ENCODE assay signal across 29 cellular contexts in genomic region chr1:59409986-59410385, GRCh38.
DNase-seq lines count a peak whose midpoint lies in the region; ATAC-seq, FAIRE-seq and TF ChIP-seq lines count a peak whose summit lies in the region.
"Had no signal": no experiment of that assay in that cellular context is flagged by ENCODE, and none has a peak within 500 bp of the region (broad histone marks: within the 10 kb centered on the region; RNA-seq: fewer than 3 reads in every experiment).

No MANE protein-coding gene starts in this region.

- H3K36me3 ChIP-seq in right atrium auricular region = no peaks in the 10 kb centered on the region
- H3K36me3 ChIP-seq in BE2C = no peaks in the 10 kb centered on the region
- H3K36me3 ChIP-seq: upper lobe of left lung had no signal

- H3K4me3 ChIP-seq in right atrium auricular region (no peak overlapping the region), BE2C (ENCODE audit: low read depth, low read length) (no peak overlapping the region)
- H3K4me3 ChIP-seq: dorsolateral prefrontal cortex, upper lobe of left lung had no signal

- H3K4me1 ChIP-seq in right atrium auricular region = peaks cover 0 to 4% of the 10 kb centered on the region in 2 donors
- H3K4me1 ChIP-seq in BE2C = no peaks in the 10 kb centered on the region

- TF ChIP-seq POLR2A in GM12892 (IDR thresholded peaks at IDR 0.05; ENCODE audit: low read depth, low read length) = no peak

- H3K27me3 Mint-ChIP-seq in mesothelial cell of epicardium (ENCODE audit: low read depth) = no peaks in the 10 kb centered on the region
- H3K27me3 Mint-ChIP-seq: activated naive CD4-positive, alpha-beta T cell treated with anti-CD3 and anti-CD28 coated beads, Interleukin-2, amount 10 ng/mL, durations not matched to agents 7 days and 5 days; memory B cell; naive B cell had no signal

- H3K9me3 Mint-ChIP-seq in mesothelial cell of epicardium = no peaks in the 10 kb centered on the region
- H3K9me3 Mint-ChIP-seq: activated naive CD4-positive, alpha-beta T cell treated with anti-CD3 and anti-CD28 coated beads, Interleukin-2, amount 10 ng/mL, durations not matched to agents 7 days and 5 days; activated T-cell treated with anti-CD3 and anti-CD28 coated beads, Interleukin-2, amount 50 U/mL, for 4 hours; memory B cell; naive B cell had no signal

- H3K9me3 ChIP-seq in right atrium auricular region (no peaks in the 10 kb centered on the region), BE2C (no peaks in the 10 kb centered on the region)
- H3K9me3 ChIP-seq: upper lobe of left lung had no signal

- no peak overlapping the region for H3K27ac ChIP-seq in right atrium auricular region
- H3K27ac ChIP-seq: C4-2B, dorsolateral prefrontal cortex had no signal

- H3K4me1 Mint-ChIP-seq in mesothelial cell of epicardium = peaks cover 44% of the 10 kb centered on the region
- H3K4me1 Mint-ChIP-seq: activated naive CD4-positive, alpha-beta T cell treated with anti-CD3 and anti-CD28 coated beads, Interleukin-2, amount 10 ng/mL, durations not matched to agents 7 days and 5 days had no signal

- H3K4me3 Mint-ChIP-seq in mesothelial cell of epicardium = no peak overlapping the region
- H3K4me3 Mint-ChIP-seq: activated naive CD4-positive, alpha-beta T cell treated with anti-CD3 and anti-CD28 coated beads, Interleukin-2, amount 10 ng/mL, durations not matched to agents 7 days and 5 days; activated T-cell treated with anti-CD3 and anti-CD28 coated beads, Interleukin-2, amount 50 U/mL, for 4 hours; memory B cell had no signal

- peak; percentile 84 for FAIRE-seq in GM12892 (lab: Jason Lieb, UNC)
- FAIRE-seq: endothelial cell of umbilical vein, GM18507, H1 had no signal

- no peak for TF ChIP-seq CTCF in mesothelial cell of epicardium (IDR thresholded peaks at IDR 0.05; ENCODE audit: unreplicated experiment)
- no peak for TF ChIP-seq CTCF in right atrium auricular region (IDR thresholded peaks at IDR 0.05)
- no peak for TF ChIP-seq CTCF in BE2C (IDR thresholded peaks at IDR 0.05; ENCODE audit: low read depth, low read length)

- ATAC-seq in GM19324 (IDR thresholded peaks at IDR 0.05; ENCODE audit: low FRiP score, unreplicated experiment) = peak; percentile 58
- peak; percentile 58 for ATAC-seq in HG03025 (IDR thresholded peaks at IDR 0.05; ENCODE audit: low FRiP score, unreplicated experiment)
- ATAC-seq in HG03039 (IDR thresholded peaks at IDR 0.05; ENCODE audit: unreplicated experiment) = no peak
- ATAC-seq: activated CD4-positive, CD25-positive, alpha-beta regulatory T cell treated with anti-CD3 and anti-CD28 coated beads, Interleukin-2, amount 50 U/mL, for 24 hours; activated T-cell treated with anti-CD3 and anti-CD28 coated beads, Interleukin-2, amount 50 U/mL, for 4 hours; Right ventricle myocardium inferior had no signal

- H3K27ac Mint-ChIP-seq in mesothelial cell of epicardium = peak overlapping the region; percentile 70
- H3K27ac Mint-ChIP-seq: activated naive CD4-positive, alpha-beta T cell treated with anti-CD3 and anti-CD28 coated beads, Interleukin-2, amount 10 ng/mL, durations not matched to agents 7 days and 5 days; memory B cell had no signal

- H3K36me3 Mint-ChIP-seq in mesothelial cell of epicardium = peaks cover 3% of the 10 kb centered on the region
- H3K36me3 Mint-ChIP-seq: activated naive CD4-positive, alpha-beta T cell treated with anti-CD3 and anti-CD28 coated beads, Interleukin-2, amount 10 ng/mL, durations not matched to agents 7 days and 5 days; naive B cell had no signal

- no peak for DNase-seq in GM12892 (ENCODE audit: insufficient read length)
- no peak for DNase-seq in mesothelial cell of epicardium (ENCODE audit: low spot score in 2 of 2, unreplicated experiment in 2 of 2)
- no peak for DNase-seq in right atrium auricular region (ENCODE audit: low spot score)
- DNase-seq in NCI-H1694 treated with DMSO at 0.1 percent for 48 hours (lab: John Stamatoyannopoulos, UW) = no peak
- DNase-seq in BE2C = no peak
- DNase-seq: activated CD8-positive, alpha-beta memory T cell treated with anti-CD3 and anti-CD28 coated beads for 24 hours; activated naive CD4-positive, alpha-beta T cell treated with anti-CD3 and anti-CD28 coated beads, Interleukin-2, amount 10 ng/mL, durations not matched to agents 7 days and 5 days; activated T-cell treated with anti-CD3 and anti-CD28 coated beads, Interleukin-2, amount 50 U/mL, for 4 hours; anterior cingulate cortex; caudate nucleus; dorsolateral prefrontal cortex; naive B cell; NCI-H1092 treated with DMSO at 0.1 percent for 48 hours; NCI-H2029 treated with DMSO at 0.1 percent for 48 hours; NCI-H226; NCI-H774; retina; SW 1271; upper lobe of left lung had no signal

- H3K27me3 ChIP-seq in right atrium auricular region = no peaks in the 10 kb centered on the region
- H3K27me3 ChIP-seq in BE2C = no peaks in the 10 kb centered on the region
- H3K27me3 ChIP-seq: dorsolateral prefrontal cortex, upper lobe of left lung had no signal
